17 cellular contexts compared by ENCODE assay signal in the genomic region with DNA sequence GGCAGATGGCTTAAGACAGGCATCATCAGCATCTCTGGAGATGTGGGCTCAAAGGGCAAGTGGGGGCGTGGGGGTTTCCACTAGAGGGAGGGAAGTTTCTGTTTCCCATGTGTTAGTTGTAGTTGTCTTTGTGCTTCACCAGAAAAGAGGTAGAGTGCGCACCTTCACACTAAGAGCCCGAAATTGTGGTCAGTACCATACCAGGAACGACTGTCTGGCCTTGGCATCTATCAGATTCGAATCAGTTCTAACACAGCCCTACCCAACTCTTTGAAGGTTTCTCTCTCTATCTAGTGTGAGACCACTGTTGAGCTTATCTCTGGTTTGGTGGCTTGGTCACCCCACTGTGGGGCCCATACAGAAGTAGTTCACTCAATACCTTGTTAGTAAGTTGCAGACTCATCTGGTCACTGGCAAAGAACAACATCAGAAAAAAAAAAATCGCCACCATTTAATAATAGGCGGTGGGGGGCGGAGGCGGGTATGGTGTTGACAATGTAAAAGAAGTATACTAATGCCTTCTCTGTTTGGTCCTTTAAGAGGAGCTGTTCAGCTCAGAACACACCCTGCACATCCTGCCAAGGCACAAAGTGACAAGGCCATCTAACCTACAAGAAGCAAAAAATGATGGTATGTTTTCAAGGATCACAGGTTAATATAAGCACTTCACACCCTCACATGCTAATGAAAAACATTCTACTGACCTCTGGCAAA.
DNase-seq lines count a peak whose midpoint lies in the region; ATAC-seq, FAIRE-seq and TF ChIP-seq lines count a peak whose summit lies in the region.
"Had no signal": no experiment of that assay in that cellular context is flagged by ENCODE, and none has a peak within 500 bp of the region (broad histone marks: within the 10 kb centered on the region; RNA-seq: fewer than 3 reads in every experiment).

No MANE protein-coding gene starts in this region.

- peak; percentile 88 for ATAC-seq in activated T-helper 17 cell treated with anti-CD3 and anti-CD28 coated beads, Interleukin-2, amount 50 U/mL, for 72 hours (replicated peaks)
- ATAC-seq: left ventricle myocardium superior; naive thymus-derived CD4-positive, alpha-beta T cell; right lobe of liver had no signal

- H3K36me3 Mint-ChIP-seq in activated naive CD4-positive, alpha-beta T cell treated with anti-CD3 and anti-CD28 coated beads, Interleukin-2, amount 10 ng/mL, durations not matched to agents 7 days and 5 days, result peaks cover 17% of the 10 kb centered on the region
- H3K36me3 Mint-ChIP-seq in activated T-helper 17 cell treated with anti-CD3 and anti-CD28 coated beads, Interleukin-2, amount 50 U/mL, for 72 hours (ENCODE audit: low read depth), result peaks cover 19% of the 10 kb centered on the region
- peaks cover 9% of the 10 kb centered on the region for H3K36me3 Mint-ChIP-seq in stimulated activated naive CD8-positive, alpha-beta T cell treated with anti-CD3 and anti-CD28 coated beads, Interleukin-15, Interleukin-2, amounts not matched to agents 100 ng/mL and 50 ng/mL, for 24 hours (ENCODE audit: low read depth)
- H3K36me3 Mint-ChIP-seq in glutamatergic neuron (ENCODE audit: unreplicated experiment), result no peaks in the 10 kb centered on the region

- no peak for TF ChIP-seq RAD21 in neural cell (conservative IDR thresholded peaks at IDR 0.05)

- H3K27ac ChIP-seq in neural cell (ENCODE audit: low read length), result peak overlapping the region; percentile 80
- H3K27ac ChIP-seq: right lobe of liver, SJSA1 had no signal

- no peak overlapping the region for H2AFZ ChIP-seq in neural cell (ENCODE audit: low read depth, low read length)

- peak overlapping the region; percentile 51 for H3K9ac ChIP-seq in neural cell (ENCODE audit: low read length)

- no peak overlapping the region for H3K4me3 Mint-ChIP-seq in activated naive CD4-positive, alpha-beta T cell treated with anti-CD3 and anti-CD28 coated beads, Interleukin-2, amount 10 ng/mL, durations not matched to agents 7 days and 5 days
- H3K4me3 Mint-ChIP-seq in activated T-helper 17 cell treated with anti-CD3 and anti-CD28 coated beads, Interleukin-2, amount 50 U/mL, for 72 hours, result peak overlapping the region; percentile 64
- H3K4me3 Mint-ChIP-seq in stimulated activated naive CD8-positive, alpha-beta T cell treated with anti-CD3 and anti-CD28 coated beads, Interleukin-15, Interleukin-2, amounts not matched to agents 100 ng/mL and 50 ng/mL, for 24 hours, result no peak overlapping the region
- H3K4me3 Mint-ChIP-seq in glutamatergic neuron (ENCODE audit: unreplicated experiment), result no peak overlapping the region
- H3K4me3 Mint-ChIP-seq: naive thymus-derived CD4-positive, alpha-beta T cell had no signal

- H3K4me2 ChIP-seq in neural cell (ENCODE audit: low read length), result no peak overlapping the region

- no peaks in the 10 kb centered on the region for H3K79me2 ChIP-seq in neural cell (replicated peaks; ENCODE audit: insufficient read depth, low read length)

- H4K20me1 ChIP-seq in neural cell (ENCODE audit: insufficient read depth), result no peaks in the 10 kb centered on the region

- H3K27me3 Mint-ChIP-seq in activated naive CD4-positive, alpha-beta T cell treated with anti-CD3 and anti-CD28 coated beads, Interleukin-2, amount 10 ng/mL, durations not matched to agents 7 days and 5 days, result no peaks in the 10 kb centered on the region
- H3K27me3 Mint-ChIP-seq in activated T-helper 17 cell treated with anti-CD3 and anti-CD28 coated beads, Interleukin-2, amount 50 U/mL, for 72 hours, result no peaks in the 10 kb centered on the region
- H3K27me3 Mint-ChIP-seq in stimulated activated naive CD8-positive, alpha-beta T cell treated with anti-CD3 and anti-CD28 coated beads, Interleukin-15, Interleukin-2, amounts not matched to agents 100 ng/mL and 50 ng/mL, for 24 hours, result no peaks in the 10 kb centered on the region
- H3K27me3 Mint-ChIP-seq in glutamatergic neuron (ENCODE audit: unreplicated experiment), result peaks cover 7% of the 10 kb centered on the region
- H3K27me3 Mint-ChIP-seq: naive thymus-derived CD4-positive, alpha-beta T cell had no signal

- H3K36me3 ChIP-seq in neural cell (ENCODE audit: insufficient read depth, low read length), result no peaks in the 10 kb centered on the region
- H3K36me3 ChIP-seq: right lobe of liver, SJSA1 had no signal

- TF ChIP-seq EP300 in neural cell (conservative IDR thresholded peaks at IDR 0.05; ENCODE audit: poor library complexity, severe bottlenecking), result no peak

- peak; percentile 61 for DNase-seq in activated naive CD4-positive, alpha-beta T cell treated with Interleukin-2 at 50 U/mL for 16 hours
- DNase-seq in activated naive CD4-positive, alpha-beta T cell treated with anti-CD3 and anti-CD28 coated beads, Interleukin-2, amount 10 ng/mL, durations not matched to agents 7 days and 5 days, result no peak
- DNase-seq in NCI-H2107 (lab: John Stamatoyannopoulos, UW), result no peak
- no peak for DNase-seq in glutamatergic neuron
- no peak for DNase-seq in H54 (ENCODE audit: insufficient read length, low spot score)
- DNase-seq: amniotic stem cell, dermis blood vessel endothelial cell, left ventricle myocardium superior, NCI-H1048, NCI-H345, right lobe of liver had no signal

- no peaks in the 10 kb centered on the region for H3K9me3 Mint-ChIP-seq in activated naive CD4-positive, alpha-beta T cell treated with anti-CD3 and anti-CD28 coated beads, Interleukin-2, amount 10 ng/mL, durations not matched to agents 7 days and 5 days
- no peaks in the 10 kb centered on the region for H3K9me3 Mint-ChIP-seq in activated T-helper 17 cell treated with anti-CD3 and anti-CD28 coated beads, Interleukin-2, amount 50 U/mL, for 72 hours
- H3K9me3 Mint-ChIP-seq in stimulated activated naive CD8-positive, alpha-beta T cell treated with anti-CD3 and anti-CD28 coated beads, Interleukin-15, Interleukin-2, amounts not matched to agents 100 ng/mL and 50 ng/mL, for 24 hours, result no peaks in the 10 kb centered on the region
- H3K9me3 Mint-ChIP-seq in glutamatergic neuron (ENCODE audit: unreplicated experiment), result peaks cover 5% of the 10 kb centered on the region
- H3K9me3 Mint-ChIP-seq: naive thymus-derived CD4-positive, alpha-beta T cell had no signal

- no peaks in the 10 kb centered on the region for H3F3A ChIP-seq in neural cell (ENCODE audit: insufficient read depth, low read length, poor library complexity, severe bottlenecking)

- H3K9me2 ChIP-seq in neural cell (ENCODE audit: insufficient read depth, low read length), result no peaks in the 10 kb centered on the region

- CTCF ChIA-PET in activated naive CD4-positive, alpha-beta T cell treated with anti-CD3 and anti-CD28 coated beads, Interleukin-2, amount 10 ng/mL, durations not matched to agents 7 days and 5 days (lab: Charles Lee), result interaction anchor here (0.8 kb wide), 1 partner anchor 242 kb away, joined by 4 read pairs; no protein-coding TSS in a partner anchor

- peaks cover 17% of the 10 kb centered on the region for H3K4me1 Mint-ChIP-seq in activated naive CD4-positive, alpha-beta T cell treated with anti-CD3 and anti-CD28 coated beads, Interleukin-2, amount 10 ng/mL, durations not matched to agents 7 days and 5 days
- peaks cover 22% of the 10 kb centered on the region for H3K4me1 Mint-ChIP-seq in activated T-helper 17 cell treated with anti-CD3 and anti-CD28 coated beads, Interleukin-2, amount 50 U/mL, for 72 hours
- peaks cover 35% of the 10 kb centered on the region for H3K4me1 Mint-ChIP-seq in stimulated activated naive CD8-positive, alpha-beta T cell treated with anti-CD3 and anti-CD28 coated beads, Interleukin-15, Interleukin-2, amounts not matched to agents 100 ng/mL and 50 ng/mL, for 24 hours (ENCODE audit: low read depth)
- peaks cover 11% of the 10 kb centered on the region for H3K4me1 Mint-ChIP-seq in glutamatergic neuron (ENCODE audit: low read depth, unreplicated experiment)

- FAIRE-seq in H54 (lab: Jason Lieb, UNC), result no peak
- FAIRE-seq: urothelium cell line had no signal

- peak overlapping the region; percentile 38 for H3K4me3 ChIP-seq in neural cell (ENCODE audit: low read length)
- H3K4me3 ChIP-seq: right lobe of liver, SJSA1 had no signal

- H3K27ac Mint-ChIP-seq in activated naive CD4-positive, alpha-beta T cell treated with anti-CD3 and anti-CD28 coated beads, Interleukin-2, amount 10 ng/mL, durations not matched to agents 7 days and 5 days, result no peak overlapping the region
- peak overlapping the region; percentile 70 for H3K27ac Mint-ChIP-seq in activated T-helper 17 cell treated with anti-CD3 and anti-CD28 coated beads, Interleukin-2, amount 50 U/mL, for 72 hours
- H3K27ac Mint-ChIP-seq in stimulated activated naive CD8-positive, alpha-beta T cell treated with anti-CD3 and anti-CD28 coated beads, Interleukin-15, Interleukin-2, amounts not matched to agents 100 ng/mL and 50 ng/mL, for 24 hours, result peak overlapping the region; percentile 72
- H3K27ac Mint-ChIP-seq in glutamatergic neuron (ENCODE audit: unreplicated experiment), result no peak overlapping the region

- TF ChIP-seq POLR2A in H54 (IDR thresholded peaks at IDR 0.05; ENCODE audit: low read depth, low read length), result no peak

- no peak for TF ChIP-seq CTCF in neural cell (IDR thresholded peaks at IDR 0.05; ENCODE audit: poor library complexity, severe bottlenecking)
- TF ChIP-seq CTCF in glutamatergic neuron (IDR thresholded peaks at IDR 0.05; ENCODE audit: partially characterized antibody, unreplicated experiment), result no peak

- no peaks in the 10 kb centered on the region for H3K9me3 ChIP-seq in neural cell (ENCODE audit: low read length)
- H3K9me3 ChIP-seq: right lobe of liver, SJSA1 had no signal

- no peaks in the 10 kb centered on the region for H3K27me3 ChIP-seq in neural cell (ENCODE audit: insufficient read depth, low read depth, low read length)
- H3K27me3 ChIP-seq: right lobe of liver, SJSA1 had no signal

TF ChIP-seq in neural cell, 6 proteins besides CTCF, POLR2A, EP300 and RAD21 (continues in another document):
- no peak for TF ChIP-seq EZH2 (IDR thresholded peaks at IDR 0.05; ENCODE audit: borderline replicate concordance, insufficient read depth, low read length, poor library complexity, severe bottlenecking)
- no peak for TF ChIP-seq POLR2AphosphoS5 (IDR thresholded peaks at IDR 0.05)
- TF ChIP-seq SMC3 (conservative IDR thresholded peaks at IDR 0.05; ENCODE audit: poor library complexity), result no peak

Comparison
In these comparisons a context has a peak if more than half of its experiments do, and no peak if none do; other contexts are left out.
1. H3K27ac Mint-ChIP-seq: peak in activated T-helper 17 cell treated with anti-CD3 and anti-CD28 coated beads, Interleukin-2, amount 50 U/mL, for 72 hours (single experiment) and stimulated activated naive CD8-positive, alpha-beta T cell treated with anti-CD3 and anti-CD28 coated beads, Interleukin-15, Interleukin-2, amounts not matched to agents 100 ng/mL and 50 ng/mL, for 24 hours (single experiment); none in activated naive CD4-positive, alpha-beta T cell treated with anti-CD3 and anti-CD28 coated beads, Interleukin-2, amount 10 ng/mL, durations not matched to agents 7 days and 5 days (single experiment) and glutamatergic neuron (single experiment).